Comparison of ENCODE assay signal across 8 cellular contexts in the genomic region with DNA sequence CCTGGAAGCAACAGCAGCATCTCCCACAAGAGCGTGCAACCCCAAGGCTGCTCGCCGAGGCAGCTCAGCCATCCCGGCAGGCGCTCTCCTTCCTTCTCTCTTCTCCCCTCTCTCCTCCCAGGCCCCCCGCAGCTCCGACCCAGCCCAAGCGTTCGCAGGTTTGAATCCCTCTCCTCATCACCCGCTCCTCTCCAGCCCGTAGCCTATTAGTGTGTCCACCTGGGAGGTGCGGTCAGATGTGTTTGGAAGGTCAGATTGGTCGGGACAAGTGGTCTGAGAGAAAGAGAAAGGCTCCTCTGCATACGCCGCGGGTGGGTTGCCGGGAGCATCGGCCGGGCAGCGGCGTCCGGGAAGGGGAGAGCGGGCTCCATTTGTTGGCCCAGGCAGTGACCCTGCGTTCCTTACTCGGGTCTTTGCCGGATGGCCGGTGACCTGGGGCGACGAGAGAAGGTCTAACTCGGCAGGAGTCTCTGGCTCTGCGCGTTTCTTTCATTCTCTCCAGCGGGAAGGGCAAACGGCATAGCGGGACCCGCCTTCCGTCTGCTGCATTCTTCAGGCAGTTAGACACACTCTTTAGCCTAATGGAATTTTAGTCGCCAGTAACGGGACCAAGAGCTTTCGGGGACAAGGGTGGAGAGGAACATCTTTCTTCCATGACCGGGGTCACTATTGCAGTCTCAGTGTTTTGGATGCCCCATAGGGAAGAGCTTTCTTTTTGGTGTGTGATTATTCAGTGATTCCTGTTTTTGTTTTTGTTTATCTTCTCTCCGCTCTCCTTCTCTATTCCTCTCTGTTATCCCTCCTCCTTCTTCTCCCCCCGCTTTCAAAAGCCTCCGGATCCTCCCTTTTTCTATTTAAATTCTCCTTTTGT. TPM values are rescaled to one million over a fixed set of nuclear protein-coding genes. Genes with fewer than 3 reads are reported as not detected.
DNase-seq lines count a peak whose midpoint lies in the region; ATAC-seq and FAIRE-seq lines count a peak whose summit lies in the region.

No MANE protein-coding gene starts in this region.

- peaks cover 30% of the 10 kb centered on the region for H3K4me1 Mint-ChIP-seq in activated CD8-positive, alpha-beta T cell treated with anti-CD3 and anti-CD28 coated beads, Interleukin-2, amount 10 ng/mL, durations not matched to agents 7 days and 5 days (ENCODE audit: low read depth)
- peaks cover 25 to 38% (median 30%) of the 10 kb centered on the region in 3 donors for H3K4me1 Mint-ChIP-seq in naive B cell

- no peak for FAIRE-seq in urothelium cell line (lab: Jason Lieb, UNC)

- no peak overlapping the region for H3K27ac Mint-ChIP-seq in activated CD8-positive, alpha-beta T cell treated with anti-CD3 and anti-CD28 coated beads, Interleukin-2, amount 10 ng/mL, durations not matched to agents 7 days and 5 days
- H3K27ac Mint-ChIP-seq in naive B cell, result peak overlapping the region in 2 of 6 donors; percentile 37 to 51

- CTCF ChIA-PET in activated CD8-positive, alpha-beta T cell treated with anti-CD3 and anti-CD28 coated beads, Interleukin-2, amount 10 ng/mL, durations not matched to agents 7 days and 5 days (lab: Charles Lee), result interaction anchor here (1.0 to 1.2 kb wide), 2 partner anchors 11 to 33 kb away, joined by 3 to 4 read pairs; no protein-coding TSS in a partner anchor

- H3K36me3 Mint-ChIP-seq in activated CD8-positive, alpha-beta T cell treated with anti-CD3 and anti-CD28 coated beads, Interleukin-2, amount 10 ng/mL, durations not matched to agents 7 days and 5 days (ENCODE audit: low read depth), result no peaks in the 10 kb centered on the region
- H3K36me3 Mint-ChIP-seq in naive B cell, result peaks cover 0 to 14% of the 10 kb centered on the region in 2 donors

- peaks cover 59% of the 10 kb centered on the region for H3K27me3 Mint-ChIP-seq in activated CD8-positive, alpha-beta T cell treated with anti-CD3 and anti-CD28 coated beads, Interleukin-2, amount 10 ng/mL, durations not matched to agents 7 days and 5 days (ENCODE audit: low read depth)
- peaks cover 55 to 66% (median 56%) of the 10 kb centered on the region in 3 donors for H3K27me3 Mint-ChIP-seq in naive B cell

- DNase-seq in NCI-H1694 treated with DMSO at 0.1 percent for 48 hours (lab: John Stamatoyannopoulos, UW), result peak; percentile 65
- no peak for DNase-seq in NCI-H1694 (lab: John Stamatoyannopoulos, UW)
- peak; percentile 21 for DNase-seq in activated CD8-positive, alpha-beta T cell treated with anti-CD3 and anti-CD28 coated beads, Interleukin-2, amount 10 ng/mL, durations not matched to agents 7 days and 5 days
- DNase-seq in fibroblast of peridontal ligament (ENCODE audit: extremely low read depth), result peak; percentile 14
- peak; percentile 11 for DNase-seq in naive B cell
- peak; percentile 29 for DNase-seq in urothelium cell line (ENCODE audit: low spot score)
- DNase-seq in amniotic stem cell (lab: John Stamatoyannopoulos, UW), result no peak

- no peaks in the 10 kb centered on the region for H3K9me3 Mint-ChIP-seq in activated CD8-positive, alpha-beta T cell treated with anti-CD3 and anti-CD28 coated beads, Interleukin-2, amount 10 ng/mL, durations not matched to agents 7 days and 5 days (ENCODE audit: insufficient read depth)
- H3K9me3 Mint-ChIP-seq in naive B cell, result no peaks in the 10 kb centered on the region

- peak overlapping the region; percentile 70 for H3K4me3 Mint-ChIP-seq in activated CD8-positive, alpha-beta T cell treated with anti-CD3 and anti-CD28 coated beads, Interleukin-2, amount 10 ng/mL, durations not matched to agents 7 days and 5 days
- H3K4me3 Mint-ChIP-seq in naive B cell, result peak overlapping the region; percentile 72 to 92 (median 86)

- POLR2A ChIA-PET in activated CD8-positive, alpha-beta T cell treated with anti-CD3 and anti-CD28 coated beads, Interleukin-2, amount 10 ng/mL, durations not matched to agents 7 days and 5 days (lab: Charles Lee), result no interaction called here

- ATAC-seq in HG03025 (IDR thresholded peaks at IDR 0.05; ENCODE audit: low FRiP score, unreplicated experiment) (peak; percentile 9), naive B cell (ENCODE audit: low read depth in 2 of 2) (peak; percentile 15 to 22)
- ATAC-seq in activated CD8-positive, alpha-beta T cell treated with anti-CD3 and anti-CD28 coated beads, Interleukin-2, amount 10 ng/mL, durations not matched to agents 7 days and 5 days, result peak; percentile 34

RNA-seq across cellular contexts. Expression of gene TMEFF2, which starts 1.1 kb away (rescaled TPM):
- total RNA-seq in activated CD8-positive, alpha-beta T cell treated with anti-CD3 and anti-CD28 coated beads, Interleukin-2, amount 10 ng/mL, durations not matched to agents 7 days and 5 days, result not detected
- polyA plus RNA-seq in naive B cell (ENCODE audit: low read depth in 6 of 6), result not detected

Comparison
In these comparisons a context has a peak if more than half of its experiments do, and no peak if none do; other contexts are left out.
1. DNase-seq: peak in NCI-H1694 treated with DMSO at 0.1 percent for 48 hours (single experiment), activated CD8-positive, alpha-beta T cell treated with anti-CD3 and anti-CD28 coated beads, Interleukin-2, amount 10 ng/mL, durations not matched to agents 7 days and 5 days (single experiment), fibroblast of peridontal ligament (single experiment), naive B cell (single experiment) and urothelium cell line (single experiment); none in NCI-H1694 (single experiment) and amniotic stem cell (single experiment).
2. Peak in every context shown above with its lines, with median percentiles within 50 percentile points of each other: ATAC-seq.